In the genomic region with DNA sequence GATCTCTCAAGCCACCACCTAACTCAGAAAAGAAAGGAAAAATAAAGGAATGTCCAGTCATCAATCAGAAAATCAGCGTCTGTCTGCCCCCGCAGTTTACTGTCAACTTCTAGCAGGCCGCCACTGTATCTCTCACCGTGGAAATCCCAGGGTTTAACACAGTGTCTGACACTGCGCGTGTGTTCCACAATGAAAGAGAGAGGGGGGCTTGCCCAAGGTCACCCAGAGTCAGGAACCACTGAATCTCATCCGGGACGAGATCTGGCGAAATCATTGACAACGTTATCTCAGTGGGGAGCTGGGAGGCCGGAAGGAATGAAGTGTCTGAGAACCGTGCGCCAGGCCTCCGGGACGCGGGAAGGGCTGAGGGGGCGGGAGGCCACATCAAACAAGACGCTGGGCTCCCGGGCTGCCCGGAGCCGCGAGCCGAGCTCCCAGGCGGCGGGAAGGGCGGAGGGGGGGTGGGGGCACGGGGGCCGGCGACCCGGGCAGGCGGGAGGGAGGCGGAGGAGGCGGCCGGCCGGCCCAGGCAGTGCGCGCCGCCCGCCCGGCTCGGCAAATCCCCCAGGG, we compare ENCODE assay signal across 8 cellular contexts.
DNase-seq lines count a peak whose midpoint lies in the region; ATAC-seq lines count a peak whose summit lies in the region.

No MANE protein-coding gene starts in this region.

- no peaks in the 10 kb centered on the region for H3K27me3 ChIP-seq in adipocyte (replicated peaks; ENCODE audit: control insufficient read depth, insufficient read depth, low read length)
- peaks cover 58% of the 10 kb centered on the region for H3K27me3 ChIP-seq in iPS-15b (ENCODE audit: control insufficient read depth, insufficient read depth, low read length)

- no peak for ATAC-seq in HG03432 (IDR thresholded peaks at IDR 0.05; ENCODE audit: unreplicated experiment)

- DNase-seq in NCI-H510A (lab: John Stamatoyannopoulos, UW) (peak; percentile 45), NCI-H510A treated with DMSO at 0.1 percent for 48 hours (lab: John Stamatoyannopoulos, UW) (no peak), NCI-H2196 (lab: John Stamatoyannopoulos, UW; ENCODE audit: unreplicated experiment) (peak; percentile 80), adipocyte (ENCODE audit: low read depth) (no peak), skeletal muscle cell (ENCODE audit: low read depth) (no peak), GM19238 (ENCODE audit: insufficient read length, low spot score) (no peak)

- H3K9me3 ChIP-seq in adipocyte (ENCODE audit: control insufficient read depth, low read length) (no peaks in the 10 kb centered on the region), iPS-15b (ENCODE audit: control insufficient read depth, insufficient read depth, low read length) (no peaks in the 10 kb centered on the region)

- H3K36me3 ChIP-seq in adipocyte (ENCODE audit: control insufficient read depth, insufficient read depth, low read length, severe bottlenecking): no peaks in the 10 kb centered on the region
- no peaks in the 10 kb centered on the region for H3K36me3 ChIP-seq in iPS-15b (ENCODE audit: control insufficient read depth, insufficient read depth, low read length)

- H3K9ac ChIP-seq in adipocyte (ENCODE audit: low read length): peak overlapping the region; percentile 61
- no peak overlapping the region for H3K9ac ChIP-seq in iPS-15b (ENCODE audit: low read depth, low read length)

- H3K4me3 ChIP-seq in adipocyte (ENCODE audit: low read length): peak overlapping the region; percentile 60
- peak overlapping the region; percentile 52 for H3K4me3 ChIP-seq in iPS-15b (ENCODE audit: low read depth, low read length)
- H3K4me3 ChIP-seq in skeletal muscle cell (ENCODE audit: low read depth, low read length): peak overlapping the region; percentile 26

- H3K4me1 ChIP-seq in adipocyte (ENCODE audit: control insufficient read depth, insufficient read depth, low read length): peaks cover 64% of the 10 kb centered on the region
- peaks cover 46% of the 10 kb centered on the region for H3K4me1 ChIP-seq in iPS-15b (ENCODE audit: control insufficient read depth, insufficient read depth, low read length)

Comparison
In these comparisons a context has a peak if more than half of its experiments do, and no peak if none do; other contexts are left out.
1. DNase-seq: peak in NCI-H510A (single experiment) and NCI-H2196 (single experiment); none in NCI-H510A treated with DMSO at 0.1 percent for 48 hours (single experiment), adipocyte (single experiment), skeletal muscle cell (single experiment) and GM19238 (single experiment).
2. Peak in every context shown above with its lines, with median percentiles within 50 percentile points of each other: H3K4me3 ChIP-seq.